1 cellular context compared by ENCODE assay signal in the genomic region with DNA sequence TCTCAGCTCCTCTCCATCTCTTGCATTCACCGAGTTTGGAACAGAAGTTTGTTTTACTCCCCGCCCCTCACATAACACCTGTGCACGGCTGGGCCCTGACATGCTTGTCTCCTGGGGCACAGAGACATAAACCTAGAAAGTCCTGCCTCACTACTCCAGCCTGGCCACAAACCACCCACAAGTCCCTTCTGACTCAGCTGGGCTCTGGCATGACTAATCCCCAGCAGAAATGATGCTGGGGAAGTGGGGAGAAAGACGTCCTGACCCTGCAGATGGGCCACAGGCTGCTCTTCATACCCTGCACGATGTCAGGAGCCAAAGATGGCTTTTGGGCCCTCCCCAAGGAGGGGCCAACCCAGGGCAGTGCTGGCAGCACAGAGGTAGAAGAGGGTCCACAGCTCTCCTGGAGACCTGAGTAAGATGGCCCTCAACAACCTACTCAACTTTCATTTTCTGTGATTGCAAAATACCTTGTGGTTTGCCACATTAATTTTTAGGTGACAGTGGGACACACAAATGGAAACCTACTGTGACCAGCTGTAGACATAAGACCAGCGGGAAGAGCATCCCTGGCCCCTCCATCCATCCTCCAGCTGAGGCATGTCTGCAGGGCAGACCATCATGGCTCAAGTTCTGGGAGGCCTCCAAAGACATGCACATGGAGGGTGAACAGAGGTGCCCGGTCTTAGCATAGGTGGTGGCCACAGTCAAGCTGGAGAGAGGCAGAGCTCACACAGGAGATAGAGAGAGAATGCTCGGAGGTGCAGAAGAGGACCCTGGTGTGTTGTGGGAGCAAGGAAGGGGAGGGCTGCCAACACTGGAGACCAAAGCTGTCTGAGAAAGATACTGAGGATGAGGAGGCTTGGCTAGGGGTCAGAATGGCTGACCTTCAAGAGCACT.
A peak's percentile ranks its signal among the peaks of the same experiment; 100 is the strongest.
TF ChIP-seq lines count a peak whose summit lies in the region.

No MANE protein-coding gene starts in this region.

TF ChIP-seq in K562, 482 proteins besides CTCF, POLR2A, EP300 and RAD21 (continued from another document):
- TF ChIP-seq, protein P1, sequence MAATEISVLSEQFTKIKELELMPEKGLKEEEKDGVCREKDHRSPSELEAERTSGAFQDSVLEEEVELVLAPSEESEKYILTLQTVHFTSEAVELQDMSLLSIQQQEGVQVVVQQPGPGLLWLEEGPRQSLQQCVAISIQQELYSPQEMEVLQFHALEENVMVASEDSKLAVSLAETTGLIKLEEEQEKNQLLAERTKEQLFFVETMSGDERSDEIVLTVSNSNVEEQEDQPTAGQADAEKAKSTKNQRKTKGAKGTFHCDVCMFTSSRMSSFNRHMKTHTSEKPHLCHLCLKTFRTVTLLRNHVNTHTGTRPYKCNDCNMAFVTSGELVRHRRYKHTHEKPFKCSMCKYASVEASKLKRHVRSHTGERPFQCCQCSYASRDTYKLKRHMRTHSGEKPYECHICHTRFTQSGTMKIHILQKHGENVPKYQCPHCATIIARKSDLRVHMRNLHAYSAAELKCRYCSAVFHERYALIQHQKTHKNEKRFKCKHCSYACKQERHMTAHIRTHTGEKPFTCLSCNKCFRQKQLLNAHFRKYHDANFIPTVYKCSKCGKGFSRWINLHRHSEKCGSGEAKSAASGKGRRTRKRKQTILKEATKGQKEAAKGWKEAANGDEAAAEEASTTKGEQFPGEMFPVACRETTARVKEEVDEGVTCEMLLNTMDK (IDR thresholded peaks at IDR 0.05; ENCODE audit: borderline replicate concordance, insufficient read depth, low read depth, low read length, poor library complexity, severe bottlenecking): no peak
- no peak for TF ChIP-seq CEBPG (CRISPR knock-in tag; IDR thresholded peaks at IDR 0.05)
- TF ChIP-seq CEBPG (tag; conservative IDR thresholded peaks at IDR 0.05 in 1 of 2, IDR thresholded peaks at IDR 0.05 in 1 of 2): peak in 1 of 2 experiments; percentile 50; a peak in 1 of 4 replicates
- no peak for TF ChIP-seq JUN (IDR thresholded peaks at IDR 0.05; ENCODE audit: borderline replicate concordance, low read depth, low read length)
- no peak for TF ChIP-seq JUN (CRISPR knock-in tag; IDR thresholded peaks at IDR 0.05; ENCODE audit: borderline replicate concordance)
- TF ChIP-seq FOSL1 (tag; conservative IDR thresholded peaks at IDR 0.05): peak; percentile 73
